14 cellular contexts compared by ENCODE assay signal in genomic region chr11:14906614-14907392, GRCh38. TPM values are rescaled to one million over a fixed set of nuclear protein-coding genes. Genes with fewer than 3 reads are reported as not detected.
DNase-seq lines count a peak whose midpoint lies in the region; TF ChIP-seq lines count a peak whose summit lies in the region.
"Had no signal": no experiment of that assay in that cellular context is flagged by ENCODE, and none has a peak within 500 bp of the region (broad histone marks: within the 10 kb centered on the region; RNA-seq: fewer than 3 reads in every experiment).

No MANE protein-coding gene starts in this region.

- H3K4me3 ChIP-seq in H7 (ENCODE audit: insufficient read depth, low read depth, low read length) (no peak overlapping the region), SJCRH30 (no peak overlapping the region), esophagus squamous epithelium (no peak overlapping the region)
- H3K4me3 ChIP-seq: coronary artery, ovary, vagina had no signal

- no peaks in the 10 kb centered on the region for H3K27me3 Mint-ChIP-seq in activated naive CD4-positive, alpha-beta T cell treated with anti-CD3 and anti-CD28 coated beads, Interleukin-2, amount 10 ng/mL, durations not matched to agents 7 days and 5 days

- no peaks in the 10 kb centered on the region for H3K9me3 Mint-ChIP-seq in activated naive CD4-positive, alpha-beta T cell treated with anti-CD3 and anti-CD28 coated beads, Interleukin-2, amount 10 ng/mL, durations not matched to agents 7 days and 5 days

- no peaks in the 10 kb centered on the region for H3K36me3 Mint-ChIP-seq in activated naive CD4-positive, alpha-beta T cell treated with anti-CD3 and anti-CD28 coated beads, Interleukin-2, amount 10 ng/mL, durations not matched to agents 7 days and 5 days
- H3K36me3 Mint-ChIP-seq: mesothelial cell of epicardium had no signal

- CTCF ChIA-PET in activated naive CD4-positive, alpha-beta T cell treated with anti-CD3 and anti-CD28 coated beads, Interleukin-2, amount 10 ng/mL, durations not matched to agents 7 days and 5 days (lab: Charles Lee) = interaction anchor here (0.7 to 8.0 kb wide), 44 partner anchors 8 to 606 kb away, joined by 3 to 134 read pairs (median 7); partner anchors contain the start of genes CALCB, CYP2R1, INSC and PSMA1

- no peak overlapping the region for H3K27ac ChIP-seq in SJCRH30
- no peak overlapping the region for H3K27ac ChIP-seq in esophagus squamous epithelium
- H3K27ac ChIP-seq: coronary artery, heart right ventricle, ovary, vagina had no signal

- no peak for TF ChIP-seq POLR2A in esophagus squamous epithelium (IDR thresholded peaks at IDR 0.05)

- no peak for DNase-seq in activated naive CD4-positive, alpha-beta T cell treated with anti-CD3 and anti-CD28 coated beads, Interleukin-2, amount 10 ng/mL, durations not matched to agents 7 days and 5 days
- DNase-seq in activated naive CD4-positive, alpha-beta T cell (lab: John Stamatoyannopoulos, UW) = no peak
- DNase-seq in H7 = peak; percentile 19
- peak; percentile 26 to 27 for DNase-seq in activated T-cell treated with anti-CD3 and anti-CD28 coated beads, Interleukin-2, amount 50 U/mL, for 48 hours
- peak; percentile 17 for DNase-seq in retina
- DNase-seq in SJCRH30 = no peak
- no peak for DNase-seq in esophagus squamous epithelium (lab: John Stamatoyannopoulos, UW)
- DNase-seq in stimulated activated CD4-positive, alpha-beta T cell treated with anti-CD3 and anti-CD28 coated beads, Interleukin-4, amount 100 ng/mL, for 4 hours = no peak
- DNase-seq: NCI-H2171 had no signal

- peak overlapping the region; percentile 19 for H3K27ac Mint-ChIP-seq in activated naive CD4-positive, alpha-beta T cell treated with anti-CD3 and anti-CD28 coated beads, Interleukin-2, amount 10 ng/mL, durations not matched to agents 7 days and 5 days
- H3K27ac Mint-ChIP-seq: mesothelial cell of epicardium had no signal

- 76 to 86% methylated on average over 7 to 9 of the region's 11 CpGs for WGBS in esophagus squamous epithelium, 2 donors

- H3K9me3 ChIP-seq in SJCRH30 (replicated peaks) (no peaks in the 10 kb centered on the region), esophagus squamous epithelium (no peaks in the 10 kb centered on the region)
- H3K9me3 ChIP-seq: heart right ventricle, ovary, vagina had no signal

- H3K4me1 ChIP-seq in SJCRH30 = no peaks in the 10 kb centered on the region
- peaks cover 5 to 41% (median 12%) of the 10 kb centered on the region in 3 donors for H3K4me1 ChIP-seq in esophagus squamous epithelium

- peak overlapping the region; percentile 93 for H3K4me3 Mint-ChIP-seq in activated naive CD4-positive, alpha-beta T cell treated with anti-CD3 and anti-CD28 coated beads, Interleukin-2, amount 10 ng/mL, durations not matched to agents 7 days and 5 days
- H3K4me3 Mint-ChIP-seq: mesothelial cell of epicardium had no signal

- peaks cover 3% of the 10 kb centered on the region; the same call in 1 of the 2 replicates for H3K27me3 ChIP-seq in H7 (ENCODE audit: control insufficient read depth, insufficient read depth, low read length)
- H3K27me3 ChIP-seq in SJCRH30 = peaks cover 3% of the 10 kb centered on the region; the same call in 1 of the 2 replicates
- H3K27me3 ChIP-seq in esophagus squamous epithelium = no peaks in the 10 kb centered on the region
- H3K27me3 ChIP-seq: ovary, vagina had no signal

- intact Hi-C loops in esophagus squamous epithelium (cut with DNase I) = loop anchor here (5.0 to 10.0 kb wide), 2 partner anchors 112 to 370 kb away; no protein-coding TSS in a partner anchor

- peaks cover 54% of the 10 kb centered on the region for H3K4me1 Mint-ChIP-seq in activated naive CD4-positive, alpha-beta T cell treated with anti-CD3 and anti-CD28 coated beads, Interleukin-2, amount 10 ng/mL, durations not matched to agents 7 days and 5 days

- no peak for TF ChIP-seq CTCF in esophagus squamous epithelium (IDR thresholded peaks at IDR 0.05)

- no peaks in the 10 kb centered on the region for H3K36me3 ChIP-seq in H7 (replicated peaks; ENCODE audit: control insufficient read depth, insufficient read depth, low read length)
- H3K36me3 ChIP-seq in SJCRH30 = no peaks in the 10 kb centered on the region
- no peaks in the 10 kb centered on the region for H3K36me3 ChIP-seq in esophagus squamous epithelium
- H3K36me3 ChIP-seq: heart right ventricle, ovary, vagina had no signal

RNA-seq across cellular contexts. Expression of gene CYP2R1, which starts 14.8 kb away (rescaled TPM):
- 14.7 and 22.5 TPM in 2 replicates for total RNA-seq in H7 (2014; rRNA removed; shearing (Covaris generic))
- total RNA-seq in SJCRH30 (2014; rRNA removed; shearing (Covaris generic)) = 12.1 and 17.5 TPM in 2 replicates
- 10 to 100 TPM; 13.0 to 20.4 (median 16.3) TPM for total RNA-seq in esophagus squamous epithelium

Comparison
In these comparisons a context has a peak if more than half of its experiments do, and no peak if none do; other contexts are left out.
1. DNase-seq: peak in H7 (single experiment), activated T-cell treated with anti-CD3 and anti-CD28 coated beads, Interleukin-2, amount 50 U/mL, for 48 hours (2 of 2) and retina (single experiment); none in activated naive CD4-positive, alpha-beta T cell treated with anti-CD3 and anti-CD28 coated beads, Interleukin-2, amount 10 ng/mL, durations not matched to agents 7 days and 5 days (single experiment), activated naive CD4-positive, alpha-beta T cell (0 of 4), SJCRH30 (0 of 2), esophagus squamous epithelium (single experiment) and stimulated activated CD4-positive, alpha-beta T cell treated with anti-CD3 and anti-CD28 coated beads, Interleukin-4, amount 100 ng/mL, for 4 hours (0 of 2).